12 cellular contexts compared by ENCODE assay signal in the genomic region with DNA sequence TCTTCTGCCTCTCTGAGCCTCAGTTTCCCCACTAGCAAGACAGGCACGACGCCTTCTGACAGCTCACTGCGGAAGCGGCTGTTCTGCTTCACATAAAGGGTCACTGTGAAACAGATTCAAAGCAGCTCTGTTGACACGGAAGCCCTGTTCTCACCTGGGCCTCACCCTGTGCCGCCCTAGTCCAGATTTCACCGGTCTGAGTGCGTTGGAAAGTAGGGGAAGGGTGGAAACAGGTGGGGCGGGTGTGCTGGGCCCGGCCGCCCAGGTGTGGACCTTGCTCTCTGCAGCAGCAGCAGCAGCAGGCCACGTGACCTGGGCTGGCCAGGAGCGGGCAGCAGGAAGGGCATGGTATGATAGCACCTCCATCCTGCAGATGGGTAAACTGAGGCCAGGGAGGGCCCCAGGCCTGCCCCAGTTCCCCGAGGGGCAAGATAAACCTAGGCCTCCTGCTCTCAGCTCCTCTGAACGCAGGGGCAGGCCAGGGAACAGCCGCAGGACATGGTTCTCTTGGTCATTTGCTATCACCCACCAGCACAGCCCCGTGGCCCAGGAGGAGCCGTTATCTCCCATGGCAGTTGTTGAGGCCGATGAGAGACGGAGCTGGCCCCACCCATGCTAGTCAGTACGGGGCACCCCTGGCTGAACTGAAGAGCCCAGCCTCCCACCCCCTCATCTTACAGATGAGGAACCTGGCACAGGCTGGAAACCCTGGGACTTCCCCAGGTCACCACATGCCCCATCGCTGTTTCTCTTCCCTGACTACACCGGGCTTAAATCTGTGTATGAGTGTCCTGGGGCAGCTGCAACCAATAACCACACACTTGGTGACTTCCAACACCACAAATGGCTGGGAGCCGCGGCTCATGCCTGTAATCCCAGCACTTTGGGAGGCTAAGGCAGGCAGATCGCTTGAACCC. TPM values are rescaled to one million over a fixed set of nuclear protein-coding genes. Genes with fewer than 3 reads are reported as not detected.
DNase-seq lines count a peak whose midpoint lies in the region; ATAC-seq, FAIRE-seq and TF ChIP-seq lines count a peak whose summit lies in the region.
"Had no signal": no experiment of that assay in that cellular context is flagged by ENCODE, and none has a peak within 500 bp of the region (broad histone marks: within the 10 kb centered on the region; RNA-seq: fewer than 3 reads in every experiment).

No MANE protein-coding gene starts in this region.

- intact Hi-C loops in left ventricle myocardium superior (cut with micrococcal nuclease) (no loop called here), esophagus muscularis mucosa (cut with DNase I) (loop anchor here (2.0 to 5.0 kb wide), 2 partner anchors 83 to 173 kb away; no protein-coding TSS in a partner anchor)

- TF ChIP-seq POLR2A in esophagus muscularis mucosa (IDR thresholded peaks at IDR 0.05; ENCODE audit: low read depth) = no peak

- H3K27ac ChIP-seq in OCI-LY1 (ENCODE audit: low read depth, low read length, poor library complexity, severe bottlenecking) (peak overlapping the region; percentile 77), small intestine (ENCODE audit: low read depth in 1 of 2, low read length in 1 of 2) (peak overlapping the region; percentile 99 to 100), esophagus muscularis mucosa (replicated peaks in 1 of 4) (no peak overlapping the region)

- ATAC-seq in left ventricle myocardium superior (no peak), GM18858 (IDR thresholded peaks at IDR 0.05; ENCODE audit: unreplicated experiment) (no peak)

- DNase-seq in GM18507 (ENCODE audit: extremely low spot score, insufficient read length, low read depth) = peak; percentile 32
- DNase-seq in left ventricle myocardium superior = peak; percentile 20
- peak; percentile 99 for DNase-seq in small intestine
- DNase-seq in esophagus muscularis mucosa (ENCODE audit: extremely low spot score) = no peak
- no peak for DNase-seq in activated CD8-positive, alpha-beta memory T cell treated with anti-CD3 and anti-CD28 coated beads for 24 hours
- DNase-seq in cerebellar cortex (ENCODE audit: low spot score) = no peak
- DNase-seq: effector CD8-positive, alpha-beta T cell; NCI-H187 had no signal

- no peaks in the 10 kb centered on the region for H3K9me3 ChIP-seq in OCI-LY1 (ENCODE audit: low read length)
- no peaks in the 10 kb centered on the region for H3K9me3 ChIP-seq in small intestine (ENCODE audit: control insufficient read depth, low read depth)
- H3K9me3 ChIP-seq in esophagus muscularis mucosa = no peaks in the 10 kb centered on the region

- peak overlapping the region; percentile 6; the same call in 1 of the 2 replicates for H3K4me2 ChIP-seq in OCI-LY1 (ENCODE audit: low read length)

- H3K9ac ChIP-seq in OCI-LY1 (ENCODE audit: low read length) = no peak overlapping the region; the same call in 1 of the 2 replicates

- TF ChIP-seq CTCF in OCI-LY1 (IDR thresholded peaks at IDR 0.05; ENCODE audit: low read length) = no peak
- no peak for TF ChIP-seq CTCF in esophagus muscularis mucosa (IDR thresholded peaks at IDR 0.05)

- TF ChIP-seq EP300 in esophagus muscularis mucosa (IDR thresholded peaks at IDR 0.05) = no peak

- H3K9me2 ChIP-seq in OCI-LY1 (ENCODE audit: low read depth, low read length) = no peaks in the 10 kb centered on the region

- H3K4me1 ChIP-seq in OCI-LY1 (ENCODE audit: insufficient read depth, low read length, severe bottlenecking) (peaks cover 22% of the 10 kb centered on the region), small intestine (ENCODE audit: control insufficient read depth in 2 of 2, insufficient read depth in 1 of 2, low read depth in 1 of 2, low read length in 1 of 2) (peaks cover 0 to 2% of the 10 kb centered on the region in 2 donors), esophagus muscularis mucosa (peaks cover 5 to 20% (median 9%) of the 10 kb centered on the region in 4 donors)

- FAIRE-seq in GM18507 (lab: Jason Lieb, UNC) (peak; percentile 42), small intestine (lab: Jason Lieb, UNC) (no peak)
- FAIRE-seq: G401.6 had no signal

- H2AFZ ChIP-seq in OCI-LY1 (ENCODE audit: low read length) = no peak overlapping the region

- 18 to 61% (median 44%) methylated on average over 25 to 26 of the region's 26 CpGs for WGBS in small intestine, 3 donors
- 88% methylated on average over 22 of the region's 26 CpGs for WGBS in esophagus muscularis mucosa

- peaks cover 36% of the 10 kb centered on the region for H3K36me3 ChIP-seq in OCI-LY1 (ENCODE audit: insufficient read depth, low read length)
- no peaks in the 10 kb centered on the region for H3K36me3 ChIP-seq in small intestine (ENCODE audit: control insufficient read depth in 2 of 2, insufficient read depth in 2 of 2, low read length in 2 of 2)
- H3K36me3 ChIP-seq in esophagus muscularis mucosa = peaks cover 3 to 32% (median 31%) of the 10 kb centered on the region in 4 donors

- H3K4me3 ChIP-seq in OCI-LY1 (ENCODE audit: low read depth, low read length, poor library complexity, severe bottlenecking) (no peak overlapping the region), small intestine (ENCODE audit: low read depth in 1 of 2, low read length in 2 of 2) (peak overlapping the region; percentile 32 to 73), esophagus muscularis mucosa (no peak overlapping the region)

- no peaks in the 10 kb centered on the region for H3K79me2 ChIP-seq in OCI-LY1 (ENCODE audit: insufficient read depth, low read length)

- peaks cover 4% of the 10 kb centered on the region; the same call in 1 of the 2 replicates for H3F3A ChIP-seq in OCI-LY1 (ENCODE audit: insufficient read depth, low read length)

- H3K27me3 ChIP-seq in OCI-LY1 (ENCODE audit: insufficient read depth, low read length) (no peaks in the 10 kb centered on the region), small intestine (ENCODE audit: control insufficient read depth in 2 of 2, insufficient read depth in 2 of 2, low read length in 2 of 2) (no peaks in the 10 kb centered on the region), esophagus muscularis mucosa (no peaks in the 10 kb centered on the region)

- no peaks in the 10 kb centered on the region for H4K20me1 ChIP-seq in OCI-LY1 (ENCODE audit: insufficient read depth, low read length)

RNA-seq across cellular contexts. Expression of a gene that starts 12.1 kb away (rescaled TPM):
- 157 TPM for total RNA-seq in left ventricle myocardium superior
- polyA plus RNA-seq in small intestine = 10 to 100 TPM; 68.2 to 99.7 (median 83.8) TPM
- total RNA-seq in esophagus muscularis mucosa = 10 to 100 TPM; 58.0 to 72.7 (median 60.5) TPM

RNA-seq across cellular contexts. Expression of a gene that starts 33.8 kb away (rescaled TPM):
- 0.32 TPM for total RNA-seq in left ventricle myocardium superior
- 100 to 1,000 TPM in 1 of 3 donors, 1 to 10 TPM in 2; 1.6 to 582 (median 5.4) TPM for polyA plus RNA-seq in small intestine
- 1 to 10 TPM in 1 of 4 donors, under 1 TPM in 1, not detected in 2; 0.83 to 6.2 TPM for total RNA-seq in esophagus muscularis mucosa
- total RNA-seq: T-helper 1 cell treated with Interleukin-12 subunit alpha and Interleukin-12 subunit beta and Interleukin-4 antibody, amounts not matched to agents 30 ng/mL and 1 ng/mL, for 36 hours had no signal

RNA-seq across cellular contexts. Expression of a gene that starts 44.6 kb away (rescaled TPM):
- total RNA-seq in left ventricle myocardium superior (41.7 TPM), esophagus muscularis mucosa (100 to 1,000 TPM; 132 to 213 (median 148) TPM)
- 100 to 1,000 TPM in 1 of 3 donors, 10 to 100 TPM in 2; 45.4 to 111 (median 83.8) TPM for polyA plus RNA-seq in small intestine

RNA-seq across cellular contexts. Expression of a gene that starts 47.4 kb away (rescaled TPM):
- total RNA-seq in left ventricle myocardium superior = 4.8 TPM
- 10 to 100 TPM; 15.5 to 26.2 (median 23.5) TPM for polyA plus RNA-seq in small intestine
- 100 to 1,000 TPM in 1 of 4 donors, 10 to 100 TPM in 3; 14.5 to 140 (median 21.3) TPM for total RNA-seq in esophagus muscularis mucosa

RNA-seq across cellular contexts. Expression of a gene that starts 48.3 kb away (rescaled TPM):
- total RNA-seq in left ventricle myocardium superior (4.7 TPM), esophagus muscularis mucosa (10 to 100 TPM in 2 of 4 donors, 1 to 10 TPM in 2; 5.4 to 12.0 (median 9.7) TPM)
- polyA plus RNA-seq in small intestine = 1 to 10 TPM; 8.1 to 10.0 (median 9.2) TPM

Comparison
In these comparisons a context has a peak if more than half of its experiments do, and no peak if none do; other contexts are left out.
1. DNase-seq: peak in GM18507 (single experiment), left ventricle myocardium superior (single experiment) and small intestine (single experiment); none in esophagus muscularis mucosa (single experiment), activated CD8-positive, alpha-beta memory T cell treated with anti-CD3 and anti-CD28 coated beads for 24 hours (single experiment) and cerebellar cortex (single experiment).
2. H3K27ac ChIP-seq: peak in OCI-LY1 (single experiment) and small intestine (2 of 2); none in esophagus muscularis mucosa (0 of 4).
3. H3K4me3 ChIP-seq: peak in small intestine (2 of 2); none in OCI-LY1 (single experiment) and esophagus muscularis mucosa (0 of 4).